In genomic region chr16:79844603-79845002, GRCh38 we compare ENCODE assay signal across 1 cellular context.
TF ChIP-seq lines count a peak whose summit lies in the region.

No MANE protein-coding gene starts in this region.

TF ChIP-seq in K562, 482 proteins besides CTCF, POLR2A, EP300 and RAD21 (continued from another document):
- TF ChIP-seq THAP7 (CRISPR knock-in tag; IDR thresholded peaks at IDR 0.05), result peak; percentile 52; the same call in 1 of the 2 replicates
- 0 out of 2 replicates have a peak, but pooled peaks have one; percentile 20 for TF ChIP-seq ZNF780A (CRISPR knock-in tag; IDR thresholded peaks at IDR 0.05)
- TF ChIP-seq BRD4 (IDR thresholded peaks at IDR 0.05), result no peak
